1 cellular context compared by ENCODE assay signal in genomic region chr17:78793415-78793814, GRCh38.
A peak's percentile ranks its signal among the peaks of the same experiment; 100 is the strongest.
TF ChIP-seq lines count a peak whose summit lies in the region.

No MANE protein-coding gene starts in this region.

TF ChIP-seq in H1, 55 proteins besides CTCF, POLR2A, EP300 and RAD21:
- TF ChIP-seq RBBP5 (IDR thresholded peaks at IDR 0.05; ENCODE audit: borderline replicate concordance, low read depth, low read length) = no peak
- peak; percentile 53; the same call in 1 of the 2 replicates for TF ChIP-seq POLR2AphosphoS5 (IDR thresholded peaks at IDR 0.05; ENCODE audit: low read depth, low read length)
